ENCODE assay signal across 15 cellular contexts in the genomic region with DNA sequence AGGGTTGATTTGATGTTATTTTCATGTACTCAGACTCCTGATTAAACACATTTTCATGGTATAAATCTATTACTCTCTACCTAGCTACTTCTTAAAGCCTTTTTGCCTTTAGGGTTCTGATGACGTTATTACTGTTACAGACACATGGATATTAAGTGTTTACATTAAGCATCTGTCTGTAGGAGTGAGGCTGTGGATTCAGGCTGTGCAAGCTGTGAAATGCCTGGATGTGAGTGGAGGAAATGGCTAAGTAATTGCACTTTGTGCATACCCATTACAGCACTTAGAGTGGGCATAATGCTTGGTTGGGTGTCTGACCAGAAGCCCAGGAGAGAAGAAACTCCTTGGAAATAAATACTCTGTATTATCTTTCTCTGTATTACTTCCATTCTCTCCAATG.
A peak's percentile ranks its signal among the peaks of the same experiment; 100 is the strongest.
DNase-seq lines count a peak whose midpoint lies in the region; ATAC-seq and TF ChIP-seq lines count a peak whose summit lies in the region.
"Had no signal": no experiment of that assay in that cellular context is flagged by ENCODE, and none has a peak within 500 bp of the region (broad histone marks: within the 10 kb centered on the region; RNA-seq: fewer than 3 reads in every experiment).

No MANE protein-coding gene starts in this region.

- H3K27me3 ChIP-seq in MG63, result no peaks in the 10 kb centered on the region
- H3K27me3 ChIP-seq in psoas muscle (ENCODE audit: insufficient read depth in 3 of 3, low read length in 2 of 3), result no peaks in the 10 kb centered on the region
- H3K27me3 ChIP-seq: BLaER1 treated with 17β-estradiol and CSF1 and Interleukin-3, amounts not matched to agents 10 nM and 100 nM had no signal

- no peaks in the 10 kb centered on the region for H3K36me3 Mint-ChIP-seq in central memory CD8-positive, alpha-beta T cell (ENCODE audit: insufficient read depth)
- H3K36me3 Mint-ChIP-seq: T-cell had no signal

- H3K9me3 ChIP-seq in MG63 (no peaks in the 10 kb centered on the region), psoas muscle (no peaks in the 10 kb centered on the region)
- H3K9me3 ChIP-seq: BLaER1 treated with 17β-estradiol and CSF1 and Interleukin-3, amounts not matched to agents 10 nM and 100 nM; HAP-1 had no signal

- peaks cover 24% of the 10 kb centered on the region for H3K4me1 ChIP-seq in psoas muscle
- H3K4me1 ChIP-seq: HAP-1 had no signal

- DNase-seq in DMS 273 treated with DMSO at 0.1 percent for 48 hours (lab: John Stamatoyannopoulos, UW) (peak; percentile 10), MG63 (peak; percentile 46), psoas muscle (no peak), NCI-H128 (lab: John Stamatoyannopoulos, UW; ENCODE audit: unreplicated experiment) (no peak)
- DNase-seq in central memory CD8-positive, alpha-beta T cell (ENCODE audit: low spot score in 2 of 2), result no peak
- DNase-seq: DMS153, NCI-H1694, NCI-H2107, NCI-H526, T-cell had no signal

- no peak overlapping the region for H3K4me3 Mint-ChIP-seq in central memory CD8-positive, alpha-beta T cell
- H3K4me3 Mint-ChIP-seq: T-cell had no signal

- no peaks in the 10 kb centered on the region for H3K27me3 Mint-ChIP-seq in central memory CD8-positive, alpha-beta T cell
- H3K27me3 Mint-ChIP-seq: T-cell had no signal

- H3K27ac Mint-ChIP-seq in central memory CD8-positive, alpha-beta T cell (ENCODE audit: low read depth), result peak overlapping the region; percentile 10

- ATAC-seq in central memory CD8-positive, alpha-beta T cell (replicated peaks; ENCODE audit: extremely low read depth, poor library complexity, severe bottlenecking), result no peak
- ATAC-seq in psoas muscle (no peak), GM21390 (IDR thresholded peaks at IDR 0.05; ENCODE audit: unreplicated experiment) (no peak), HG02759 (IDR thresholded peaks at IDR 0.05; ENCODE audit: unreplicated experiment) (no peak)
- ATAC-seq: T-cell had no signal

- peaks cover 14% of the 10 kb centered on the region for H3K4me1 Mint-ChIP-seq in central memory CD8-positive, alpha-beta T cell

- intact Hi-C loops in psoas muscle (cut with DNase I), result no loop called here

- H3K27ac ChIP-seq in psoas muscle, result peak overlapping the region; percentile 18
- H3K27ac ChIP-seq: SK-N-MC had no signal

- no peak overlapping the region for H3K4me3 ChIP-seq in MG63
- H3K4me3 ChIP-seq in psoas muscle, result no peak overlapping the region
- H3K4me3 ChIP-seq: BLaER1 treated with 17β-estradiol and CSF1 and Interleukin-3, amounts not matched to agents 10 nM and 100 nM; HAP-1; SK-N-MC had no signal

- no peak for TF ChIP-seq CTCF in psoas muscle (IDR thresholded peaks at IDR 0.05)

- H3K9me3 Mint-ChIP-seq in central memory CD8-positive, alpha-beta T cell, result no peaks in the 10 kb centered on the region
- H3K9me3 Mint-ChIP-seq: T-cell had no signal

- 50 to 63% (median 51%) methylated on average over 1 of the region's 1 CpG for WGBS in psoas muscle, 3 donors

- no peaks in the 10 kb centered on the region for H3K36me3 ChIP-seq in MG63
- no peaks in the 10 kb centered on the region for H3K36me3 ChIP-seq in psoas muscle (ENCODE audit: insufficient read depth in 1 of 2, low read depth in 1 of 2)
- H3K36me3 ChIP-seq: BLaER1 treated with 17β-estradiol and CSF1 and Interleukin-3, amounts not matched to agents 10 nM and 100 nM; HAP-1 had no signal

Comparison
In these comparisons a context has a peak if more than half of its experiments do, and no peak if none do; other contexts are left out.
1. DNase-seq: peak in DMS 273 treated with DMSO at 0.1 percent for 48 hours (single experiment) and MG63 (single experiment); none in central memory CD8-positive, alpha-beta T cell (0 of 2), psoas muscle (0 of 2) and NCI-H128 (single experiment).